In genomic region chr17:72465191-72466024, GRCh38 we compare ENCODE assay signal across 1 cellular context.
TF ChIP-seq lines count a peak whose summit lies in the region.

No MANE protein-coding gene starts in this region.

TF ChIP-seq in HepG2, 621 proteins besides CTCF, POLR2A, EP300 and RAD21 (continued from another document and continues in another):
- no peak for TF ChIP-seq NFAT5 (CRISPR knock-in tag; IDR thresholded peaks at IDR 0.05)
- TF ChIP-seq ZNF432 (CRISPR knock-in tag; IDR thresholded peaks at IDR 0.05; ENCODE audit: borderline replicate concordance): no peak
- TF ChIP-seq ZKSCAN1 (IDR thresholded peaks at IDR 0.05; ENCODE audit: low read length): 0 out of 2 replicates have a peak, but pooled peaks have one; percentile 46
- no peak for TF ChIP-seq ZNF552 (CRISPR knock-in tag; IDR thresholded peaks at IDR 0.05; ENCODE audit: borderline replicate concordance)
- 0 out of 2 replicates have a peak, but pooled peaks have one; percentile 19 for TF ChIP-seq FOXK1 (CRISPR knock-in tag; IDR thresholded peaks at IDR 0.05; ENCODE audit: borderline replicate concordance, low read depth)
- no peak for TF ChIP-seq NRL (CRISPR knock-in tag; IDR thresholded peaks at IDR 0.05; ENCODE audit: borderline replicate concordance)
- TF ChIP-seq THRA (CRISPR knock-in tag; IDR thresholded peaks at IDR 0.05; ENCODE audit: borderline replicate concordance): no peak
- no peak for TF ChIP-seq ATF4 (CRISPR knock-in tag; IDR thresholded peaks at IDR 0.05)
- TF ChIP-seq DNMT3B (CRISPR knock-in tag; conservative IDR thresholded peaks at IDR 0.05): no peak
- TF ChIP-seq ZFP82 (CRISPR knock-in tag; IDR thresholded peaks at IDR 0.05; ENCODE audit: borderline replicate concordance): no peak
- TF ChIP-seq TOE1 (CRISPR knock-in tag; IDR thresholded peaks at IDR 0.05): no peak
- no peak for TF ChIP-seq E2F1 (CRISPR knock-in tag; IDR thresholded peaks at IDR 0.05)
- no peak for TF ChIP-seq FOXM1 (CRISPR knock-in tag; IDR thresholded peaks at IDR 0.05)
- TF ChIP-seq CAMTA2 (CRISPR knock-in tag; IDR thresholded peaks at IDR 0.05; ENCODE audit: borderline replicate concordance): no peak
- no peak for TF ChIP-seq ZNF850 (CRISPR knock-in tag; conservative IDR thresholded peaks at IDR 0.05)
- no peak for TF ChIP-seq GLI4 (CRISPR knock-in tag; IDR thresholded peaks at IDR 0.05; ENCODE audit: borderline replicate concordance)
- 0 out of 2 replicates have a peak, but pooled peaks have one; percentile 39 for TF ChIP-seq ZNF777 (CRISPR knock-in tag; IDR thresholded peaks at IDR 0.05)
- TF ChIP-seq SOX6 (IDR thresholded peaks at IDR 0.05): no peak
- TF ChIP-seq SOX6 (CRISPR knock-in tag; IDR thresholded peaks at IDR 0.05): peak; percentile 58
- no peak for TF ChIP-seq EZH2 (conservative IDR thresholded peaks at IDR 0.05; ENCODE audit: low read depth, low read length)
- TF ChIP-seq ZNF841 (CRISPR knock-in tag; IDR thresholded peaks at IDR 0.05; ENCODE audit: borderline replicate concordance): no peak
- no peak for TF ChIP-seq TERF1 (CRISPR knock-in tag; IDR thresholded peaks at IDR 0.05)
- no peak for TF ChIP-seq ZNF260 (CRISPR knock-in tag; IDR thresholded peaks at IDR 0.05; ENCODE audit: borderline replicate concordance, low read depth)
- no peak for TF ChIP-seq FUBP1 (CRISPR knock-in tag; IDR thresholded peaks at IDR 0.05; ENCODE audit: borderline replicate concordance)
- TF ChIP-seq PAWR (CRISPR knock-in tag; IDR thresholded peaks at IDR 0.05; ENCODE audit: borderline replicate concordance): no peak
- TF ChIP-seq BRF2 (CRISPR knock-in tag; IDR thresholded peaks at IDR 0.05): no peak
- TF ChIP-seq SP140L (CRISPR knock-in tag; IDR thresholded peaks at IDR 0.05; ENCODE audit: borderline replicate concordance): no peak
- 0 out of 2 replicates have a peak, but pooled peaks have one; percentile 13 for TF ChIP-seq EEA1 (CRISPR knock-in tag; IDR thresholded peaks at IDR 0.05; ENCODE audit: borderline replicate concordance)
- no peak for TF ChIP-seq ETV6 (CRISPR knock-in tag; conservative IDR thresholded peaks at IDR 0.05)
- peak; percentile 28; the same call in 1 of the 2 replicates for TF ChIP-seq SPEN (CRISPR knock-in tag; IDR thresholded peaks at IDR 0.05; ENCODE audit: low read depth)
- TF ChIP-seq MBNL3 (CRISPR knock-in tag; conservative IDR thresholded peaks at IDR 0.05): no peak
- TF ChIP-seq ZNF672 (CRISPR knock-in tag; IDR thresholded peaks at IDR 0.05): no peak
- no peak for TF ChIP-seq ARID3A (IDR thresholded peaks at IDR 0.05; ENCODE audit: low read depth, low read length)
- TF ChIP-seq ELK4 (CRISPR knock-in tag; IDR thresholded peaks at IDR 0.05; ENCODE audit: borderline replicate concordance): no peak
- peak; percentile 30; the same call in 1 of the 2 replicates for TF ChIP-seq ARID4A (CRISPR knock-in tag; IDR thresholded peaks at IDR 0.05; ENCODE audit: borderline replicate concordance)
- no peak for TF ChIP-seq NR1H2 (CRISPR knock-in tag; IDR thresholded peaks at IDR 0.05; ENCODE audit: borderline replicate concordance, low read depth)
- TF ChIP-seq PRMT3 (CRISPR knock-in tag; IDR thresholded peaks at IDR 0.05; ENCODE audit: borderline replicate concordance, low read depth): no peak
